Comparison of ENCODE assay signal across 28 cellular contexts in genomic region chr17:37637956-37638355, GRCh38.
"Had no signal": no experiment of that assay in that cellular context is flagged by ENCODE, and none has a peak within 500 bp of the region (broad histone marks: within the 10 kb centered on the region; RNA-seq: fewer than 3 reads in every experiment).

No MANE protein-coding gene starts in this region.

- H3K27me3 Mint-ChIP-seq: stimulated activated memory B cell treated with anti-CD40 and anti-IgM and Interleukin-4, amounts not matched to agents 10 μg/mL and 1 μg/mL and 100 μg/mL, for 72 hours; stimulated activated naive B cell treated with anti-CD40 and anti-IgM and Interleukin-4, amounts not matched to agents 10 μg/mL and 1 μg/mL and 100 μg/mL, for 72 hours; stimulated activated naive CD8-positive, alpha-beta T cell treated with anti-CD3 and anti-CD28 coated beads, Interleukin-15, amount 100 ng/mL, for 72 hours; stimulated activated naive CD8-positive, alpha-beta T cell treated with anti-CD3 and anti-CD28 coated beads, Interleukin-15, Interleukin-2, amounts not matched to agents 100 ng/mL and 50 ng/mL, for 24 hours; type B pancreatic cell had no signal

- H3K4me1 ChIP-seq: uterus had no signal

- H3K4me3 ChIP-seq: stomach, suprapubic skin, testis, thoracic aorta, thyroid gland, tibial artery, tibial nerve, transverse colon, upper lobe of left lung, upper lobe of right lung, uterus, vagina had no signal

- ATAC-seq: stimulated activated effector memory CD8-positive, alpha-beta T cell treated with anti-CD3 and anti-CD28 coated beads, Interleukin-12 subunit alpha, Interleukin-12 subunit beta, amount 100 ng/mL, for 72 hours; stimulated activated memory B cell treated with anti-CD40 and anti-IgM and Interleukin-4, amounts not matched to agents 10 μg/mL and 1 μg/mL and 100 μg/mL, for 72 hours; stimulated activated naive B cell treated with anti-CD40 and anti-IgM and Interleukin-4, amounts not matched to agents 10 μg/mL and 1 μg/mL and 100 μg/mL, for 72 hours; stimulated activated naive CD8-positive, alpha-beta T cell treated with anti-CD3 and anti-CD28 coated beads, Interleukin-15, amount 100 ng/mL, for 72 hours; stimulated activated naive CD8-positive, alpha-beta T cell treated with anti-CD3 and anti-CD28 coated beads, Interleukin-15, Interleukin-2, amounts not matched to agents 100 U/mL and 50 U/mL, for 24 hours; upper lobe of right lung had no signal

- DNase-seq: stimulated activated CD4-positive, alpha-beta T cell treated with anti-CD3 and anti-CD28 coated beads, Interleukin-2, amount 100 ng/mL, for 48 hours; stimulated activated CD4-positive, alpha-beta T cell treated with anti-CD3 and anti-CD28 coated beads, Interleukin-4, amount 100 ng/mL, for 1 hour; stimulated activated CD4-positive, alpha-beta T cell treated with anti-CD3 and anti-CD28 coated beads, Interleukin-4, amount 100 ng/mL, for 24 hours; stimulated activated CD4-positive, alpha-beta T cell treated with anti-CD3 and anti-CD28 coated beads, Interleukin-4, amount 100 ng/mL, for 4 hours; stimulated activated CD8-positive, alpha-beta memory T cell treated with anti-CD3 and anti-CD28 coated beads, Interleukin-4, amount 100 ng/mL, for 48 hours; stimulated activated naive B cell treated with anti-CD40 and anti-IgM and Interleukin-4, amounts not matched to agents 10 μg/mL and 1 μg/mL and 100 μg/mL, for 72 hours; stimulated activated naive CD4-positive, alpha-beta T cell; stimulated activated naive CD4-positive, alpha-beta T cell treated with Interleukin-2 at 50 U/mL for 16 hours; stimulated activated naive CD8-positive, alpha-beta T cell treated with anti-CD3 and anti-CD28 coated beads, Interleukin-15, amount 100 ng/mL, for 72 hours; stimulated activated naive CD8-positive, alpha-beta T cell treated with anti-CD3 and anti-CD28 coated beads, Interleukin-15, Interleukin-2, amounts not matched to agents 100 U/mL and 50 U/mL, for 24 hours; stomach; substantia nigra; testis; thyroid gland; tibial artery; transverse colon; trophoblast cell; upper lobe of left lung; upper lobe of right lung; uterus had no signal

- H3K27ac ChIP-seq: stomach, suprapubic skin, testis, thoracic aorta, thyroid gland, tibial artery, tibial nerve, transverse colon, upper lobe of left lung, upper lobe of right lung, uterus, vagina had no signal

- H3K27ac Mint-ChIP-seq: stimulated activated effector memory CD8-positive, alpha-beta T cell treated with anti-CD3 and anti-CD28 coated beads, Interleukin-12 subunit alpha, Interleukin-12 subunit beta, amount 100 ng/mL, for 72 hours; stimulated activated memory B cell treated with anti-CD40 and anti-IgM and Interleukin-4, amounts not matched to agents 10 μg/mL and 1 μg/mL and 100 μg/mL, for 72 hours; stimulated activated naive B cell treated with anti-CD40 and anti-IgM and Interleukin-4, amounts not matched to agents 10 μg/mL and 1 μg/mL and 100 μg/mL, for 72 hours; stimulated activated naive CD8-positive, alpha-beta T cell treated with anti-CD3 and anti-CD28 coated beads, Interleukin-15, amount 100 ng/mL, for 72 hours; stimulated activated naive CD8-positive, alpha-beta T cell treated with anti-CD3 and anti-CD28 coated beads, Interleukin-15, Interleukin-2, amounts not matched to agents 100 ng/mL and 50 ng/mL, for 24 hours; type B pancreatic cell had no signal

- H3K9me3 ChIP-seq: stomach, suprapubic skin, testis, thoracic aorta, thyroid gland, tibial artery, tibial nerve, transverse colon, upper lobe of left lung, upper lobe of right lung, uterus, vagina had no signal

- H3K4me3 Mint-ChIP-seq: stimulated activated effector memory CD8-positive, alpha-beta T cell treated with anti-CD3 and anti-CD28 coated beads, Interleukin-12 subunit alpha, Interleukin-12 subunit beta, amount 100 ng/mL, for 72 hours; stimulated activated memory B cell treated with anti-CD40 and anti-IgM and Interleukin-4, amounts not matched to agents 10 μg/mL and 1 μg/mL and 100 μg/mL, for 72 hours; stimulated activated naive B cell treated with anti-CD40 and anti-IgM and Interleukin-4, amounts not matched to agents 10 μg/mL and 1 μg/mL and 100 μg/mL, for 72 hours; stimulated activated naive CD8-positive, alpha-beta T cell treated with anti-CD3 and anti-CD28 coated beads, Interleukin-15, amount 100 ng/mL, for 72 hours; stimulated activated naive CD8-positive, alpha-beta T cell treated with anti-CD3 and anti-CD28 coated beads, Interleukin-15, Interleukin-2, amounts not matched to agents 100 ng/mL and 50 ng/mL, for 24 hours; type B pancreatic cell had no signal

- H3K36me3 ChIP-seq: uterus had no signal

- H3K27me3 ChIP-seq: stomach, suprapubic skin, testis, thyroid gland, tibial artery, tibial nerve, transverse colon, upper lobe of left lung, upper lobe of right lung, uterus, vagina had no signal

- H3K9me3 Mint-ChIP-seq: stimulated activated effector memory CD8-positive, alpha-beta T cell treated with anti-CD3 and anti-CD28 coated beads, Interleukin-12 subunit alpha, Interleukin-12 subunit beta, amount 100 ng/mL, for 72 hours; stimulated activated memory B cell treated with anti-CD40 and anti-IgM and Interleukin-4, amounts not matched to agents 10 μg/mL and 1 μg/mL and 100 μg/mL, for 72 hours; stimulated activated naive B cell treated with anti-CD40 and anti-IgM and Interleukin-4, amounts not matched to agents 10 μg/mL and 1 μg/mL and 100 μg/mL, for 72 hours; stimulated activated naive CD8-positive, alpha-beta T cell treated with anti-CD3 and anti-CD28 coated beads, Interleukin-15, amount 100 ng/mL, for 72 hours; stimulated activated naive CD8-positive, alpha-beta T cell treated with anti-CD3 and anti-CD28 coated beads, Interleukin-15, Interleukin-2, amounts not matched to agents 100 ng/mL and 50 ng/mL, for 24 hours; type B pancreatic cell had no signal
